9 cellular contexts compared by ENCODE assay signal in genomic region chr1:116377564-116378529, GRCh38. TPM values are rescaled to one million over a fixed set of nuclear protein-coding genes. Genes with fewer than 3 reads are reported as not detected.
DNase-seq lines count a peak whose midpoint lies in the region; ATAC-seq, FAIRE-seq and TF ChIP-seq lines count a peak whose summit lies in the region.
"Had no signal": no experiment of that assay in that cellular context is flagged by ENCODE, and none has a peak within 500 bp of the region (broad histone marks: within the 10 kb centered on the region; RNA-seq: fewer than 3 reads in every experiment).

No MANE protein-coding gene starts in this region.

- DNase-seq in EH (ENCODE audit: low read depth), result peak; percentile 94
- DNase-seq in HS-27A (ENCODE audit: low read depth), result peak; percentile 61
- DNase-seq in T-helper 1 cell, result peak in 3 of 5 donors; percentile 21 to 88 (median 25)
- DNase-seq in choroid plexus epithelial cell (ENCODE audit: low read depth), result peak; percentile 96
- peak; percentile 56 for DNase-seq in lower lobe of right lung
- no peak for DNase-seq in D721Med (ENCODE audit: insufficient read length, low spot score)

- H3K36me3 Mint-ChIP-seq in stimulated activated naive CD8-positive, alpha-beta T cell treated with anti-CD3 and anti-CD28 coated beads, Interleukin-15, Interleukin-2, amounts not matched to agents 100 ng/mL and 50 ng/mL, for 24 hours (ENCODE audit: low read depth), result peaks cover 46% of the 10 kb centered on the region

- peak; percentile 64 for ATAC-seq in GM21381 (IDR thresholded peaks at IDR 0.05; ENCODE audit: unreplicated experiment)
- peak; percentile 59 to 61 for ATAC-seq in lower lobe of right lung

- TF ChIP-seq CTCF in choroid plexus epithelial cell (conservative IDR thresholded peaks at IDR 0.05; ENCODE audit: low read depth, low read length), result no peak
- no peak for TF ChIP-seq CTCF in lower lobe of right lung (IDR thresholded peaks at IDR 0.05)
- no peak for TF ChIP-seq CTCF in D721Med (IDR thresholded peaks at IDR 0.05; ENCODE audit: insufficient read depth, missing control alignments)

- H3K27ac Mint-ChIP-seq in stimulated activated naive CD8-positive, alpha-beta T cell treated with anti-CD3 and anti-CD28 coated beads, Interleukin-15, Interleukin-2, amounts not matched to agents 100 ng/mL and 50 ng/mL, for 24 hours, result peak overlapping the region; percentile 93

- peak overlapping the region; percentile 26 for H3K4me3 ChIP-seq in choroid plexus epithelial cell (ENCODE audit: low read depth, low read length)
- peak overlapping the region; percentile 84 for H3K4me3 ChIP-seq in lower lobe of right lung

- intact Hi-C loops in lower lobe of right lung (cut with DNase I), result no loop called here

- H3K9me3 Mint-ChIP-seq in stimulated activated naive CD8-positive, alpha-beta T cell treated with anti-CD3 and anti-CD28 coated beads, Interleukin-15, Interleukin-2, amounts not matched to agents 100 ng/mL and 50 ng/mL, for 24 hours, result no peaks in the 10 kb centered on the region

- peaks cover 86% of the 10 kb centered on the region for H3K4me1 Mint-ChIP-seq in stimulated activated naive CD8-positive, alpha-beta T cell treated with anti-CD3 and anti-CD28 coated beads, Interleukin-15, Interleukin-2, amounts not matched to agents 100 ng/mL and 50 ng/mL, for 24 hours (ENCODE audit: low read depth)

- peak overlapping the region; percentile 96 for H3K27ac ChIP-seq in lower lobe of right lung

- H3K9me3 ChIP-seq in lower lobe of right lung, result no peaks in the 10 kb centered on the region

- H3K4me3 Mint-ChIP-seq in stimulated activated naive CD8-positive, alpha-beta T cell treated with anti-CD3 and anti-CD28 coated beads, Interleukin-15, Interleukin-2, amounts not matched to agents 100 ng/mL and 50 ng/mL, for 24 hours, result peak overlapping the region; percentile 97

- peaks cover 86% of the 10 kb centered on the region for H3K4me1 ChIP-seq in lower lobe of right lung

- H3K27me3 Mint-ChIP-seq in stimulated activated naive CD8-positive, alpha-beta T cell treated with anti-CD3 and anti-CD28 coated beads, Interleukin-15, Interleukin-2, amounts not matched to agents 100 ng/mL and 50 ng/mL, for 24 hours, result no peaks in the 10 kb centered on the region

- FAIRE-seq in D721Med (lab: Jason Lieb, UNC), result no peak
- FAIRE-seq: endometrium had no signal

- H3K27me3 ChIP-seq in lower lobe of right lung (ENCODE audit: low read depth), result no peaks in the 10 kb centered on the region

- no peaks in the 10 kb centered on the region for H3K36me3 ChIP-seq in lower lobe of right lung

RNA-seq across cellular contexts. Expression of gene ATP1A1, which starts 4.8 kb away (rescaled TPM):
- 518 TPM for total RNA-seq in lower lobe of right lung
